In the genomic region with DNA sequence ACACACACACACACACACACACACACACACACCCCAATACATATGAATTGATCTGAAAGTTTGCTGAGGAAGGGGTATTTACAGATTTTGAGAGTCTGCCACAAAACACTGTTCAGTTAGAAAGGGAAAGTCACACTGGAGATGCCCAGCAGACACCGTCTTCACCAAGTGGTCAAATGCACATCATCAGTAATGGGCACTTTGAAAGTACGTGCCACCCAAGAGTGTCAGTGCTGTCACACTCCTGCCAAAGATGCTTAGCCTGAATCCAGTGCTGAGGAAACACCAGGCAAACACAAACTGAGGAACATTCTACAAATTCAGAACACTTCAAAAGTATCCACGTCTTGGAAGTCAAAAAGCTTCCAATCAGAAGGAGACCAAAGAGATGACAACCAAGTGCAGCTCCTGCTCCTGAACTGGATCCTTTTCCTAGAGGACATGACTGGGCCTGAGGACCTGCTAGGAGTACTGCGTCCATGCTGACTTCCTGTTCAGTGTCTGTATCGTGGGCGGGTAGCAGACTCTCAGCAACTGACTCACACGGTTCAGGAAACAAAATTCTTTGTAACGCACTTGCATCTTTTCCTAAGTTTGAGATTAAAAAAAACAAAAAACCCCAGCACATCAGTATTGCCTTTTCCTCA, we compare ENCODE assay signal across 10 cellular contexts. TPM values are rescaled to one million over a fixed set of nuclear protein-coding genes. Genes with fewer than 3 reads are reported as not detected.
DNase-seq lines count a peak whose midpoint lies in the region; ATAC-seq and TF ChIP-seq lines count a peak whose summit lies in the region.
"Had no signal": no experiment of that assay in that cellular context is flagged by ENCODE, and none has a peak within 500 bp of the region (broad histone marks: within the 10 kb centered on the region; RNA-seq: fewer than 3 reads in every experiment).

No MANE protein-coding gene starts in this region.

- no peaks in the 10 kb centered on the region for H3K27me3 ChIP-seq in CD4-positive, CD25-positive, alpha-beta regulatory T cell (ENCODE audit: control insufficient read depth, insufficient read depth, low read length)
- H3K27me3 ChIP-seq in neural progenitor cell (no peaks in the 10 kb centered on the region), tibial nerve (no peaks in the 10 kb centered on the region)
- H3K27me3 ChIP-seq: body of pancreas had no signal

- H3K9me3 ChIP-seq in CD4-positive, CD25-positive, alpha-beta regulatory T cell (ENCODE audit: control insufficient read depth in 2 of 2, low read length in 2 of 2): no peaks in the 10 kb centered on the region
- no peaks in the 10 kb centered on the region for H3K9me3 ChIP-seq in SK-N-MC (ENCODE audit: low read depth, low read length)
- H3K9me3 ChIP-seq in neural progenitor cell (ENCODE audit: low read depth): no peaks in the 10 kb centered on the region
- no peaks in the 10 kb centered on the region for H3K9me3 ChIP-seq in tibial nerve
- H3K9me3 ChIP-seq: body of pancreas had no signal

- peak overlapping the region in 1 of 4 donors; percentile 31 for H3K4me3 Mint-ChIP-seq in CD4-positive, CD25-positive, alpha-beta regulatory T cell
- H3K4me3 Mint-ChIP-seq in dendritic cell treated with granulocyte-macrophage colony-stimulating factor and Interleukin-4, amounts not matched to agents 40 ng/mL and 50 ng/mL, for 4 days: no peak overlapping the region
- H3K4me3 Mint-ChIP-seq in neural progenitor cell: no peak overlapping the region

- peaks cover 5% of the 10 kb centered on the region for H3K4me1 ChIP-seq in CD4-positive, CD25-positive, alpha-beta regulatory T cell (ENCODE audit: control insufficient read depth, insufficient read depth, low read length, poor library complexity, severe bottlenecking)
- H3K4me1 ChIP-seq in neural progenitor cell (no peaks in the 10 kb centered on the region), tibial nerve (peaks cover 0 to 43% (median 2%) of the 10 kb centered on the region in 4 donors)
- H3K4me1 ChIP-seq: body of pancreas had no signal

- no peak overlapping the region for H3K27ac ChIP-seq in CD4-positive, CD25-positive, alpha-beta regulatory T cell (ENCODE audit: insufficient read depth, low read length, poor library complexity, severe bottlenecking)
- H3K27ac ChIP-seq in SK-N-MC: peak overlapping the region; percentile 42; the same call in 1 of the 2 replicates
- H3K27ac ChIP-seq in neural progenitor cell: no peak overlapping the region
- H3K27ac ChIP-seq in tibial nerve: peak overlapping the region in 2 of 4 donors; percentile 44 to 82

- peak overlapping the region in 2 of 3 donors; percentile 75 to 86 for H3K27ac Mint-ChIP-seq in CD4-positive, CD25-positive, alpha-beta regulatory T cell
- H3K27ac Mint-ChIP-seq in dendritic cell treated with granulocyte-macrophage colony-stimulating factor and Interleukin-4, amounts not matched to agents 40 ng/mL and 50 ng/mL, for 4 days: peak overlapping the region; percentile 84
- peak overlapping the region; percentile 30 for H3K27ac Mint-ChIP-seq in neural progenitor cell

- TF ChIP-seq CTCF in neural progenitor cell (IDR thresholded peaks at IDR 0.05) (no peak), tibial nerve (IDR thresholded peaks at IDR 0.05) (no peak)

- H3K9me3 Mint-ChIP-seq in CD4-positive, CD25-positive, alpha-beta regulatory T cell: no peaks in the 10 kb centered on the region
- no peaks in the 10 kb centered on the region for H3K9me3 Mint-ChIP-seq in dendritic cell treated with granulocyte-macrophage colony-stimulating factor and Interleukin-4, amounts not matched to agents 40 ng/mL and 50 ng/mL, for 4 days
- H3K9me3 Mint-ChIP-seq in neural progenitor cell: no peaks in the 10 kb centered on the region

- H3F3A ChIP-seq in neural progenitor cell (ENCODE audit: low read depth): no peaks in the 10 kb centered on the region

- no peaks in the 10 kb centered on the region for H3K79me2 ChIP-seq in neural progenitor cell (ENCODE audit: low read depth)

- TF ChIP-seq EP300 in tibial nerve (IDR thresholded peaks at IDR 0.05): no peak

- peak in 1 of 3 donors; percentile 42 for DNase-seq in CD4-positive, CD25-positive, alpha-beta regulatory T cell
- DNase-seq in SK-N-MC (ENCODE audit: low read depth, low spot score) (no peak), neural progenitor cell (ENCODE audit: low spot score) (no peak), tibial nerve (ENCODE audit: low spot score in 2 of 2) (no peak), superior temporal gyrus (ENCODE audit: extremely low spot score) (no peak)
- DNase-seq: NCI-H69 had no signal

- H3K27me3 Mint-ChIP-seq in CD4-positive, CD25-positive, alpha-beta regulatory T cell: no peaks in the 10 kb centered on the region
- no peaks in the 10 kb centered on the region for H3K27me3 Mint-ChIP-seq in dendritic cell treated with granulocyte-macrophage colony-stimulating factor and Interleukin-4, amounts not matched to agents 40 ng/mL and 50 ng/mL, for 4 days
- H3K27me3 Mint-ChIP-seq in neural progenitor cell (ENCODE audit: insufficient read depth, low read depth): peaks cover 5% of the 10 kb centered on the region

- no peak for TF ChIP-seq POLR2A in tibial nerve (IDR thresholded peaks at IDR 0.05)

- no peak overlapping the region for H3K4me3 ChIP-seq in CD4-positive, CD25-positive, alpha-beta regulatory T cell (ENCODE audit: low read depth, low read length)
- H3K4me3 ChIP-seq in SK-N-MC (no peak overlapping the region), neural progenitor cell (no peak overlapping the region), tibial nerve (no peak overlapping the region)
- H3K4me3 ChIP-seq: body of pancreas had no signal

- H4K20me1 ChIP-seq in neural progenitor cell (ENCODE audit: low read depth): no peaks in the 10 kb centered on the region

- peaks cover 0 to 14% (median 6%) of the 10 kb centered on the region in 4 donors for H3K4me1 Mint-ChIP-seq in CD4-positive, CD25-positive, alpha-beta regulatory T cell
- peaks cover 47% of the 10 kb centered on the region for H3K4me1 Mint-ChIP-seq in dendritic cell treated with granulocyte-macrophage colony-stimulating factor and Interleukin-4, amounts not matched to agents 40 ng/mL and 50 ng/mL, for 4 days (ENCODE audit: low read depth)
- no peaks in the 10 kb centered on the region for H3K4me1 Mint-ChIP-seq in neural progenitor cell

- peaks cover 44% of the 10 kb centered on the region for H3K36me3 ChIP-seq in CD4-positive, CD25-positive, alpha-beta regulatory T cell (ENCODE audit: control insufficient read depth, insufficient read depth, low read length)
- H3K36me3 ChIP-seq in SK-N-MC (ENCODE audit: insufficient read depth, low read length): peaks cover 33% of the 10 kb centered on the region
- H3K36me3 ChIP-seq in neural progenitor cell: peaks cover 4% of the 10 kb centered on the region
- peaks cover 5 to 78% (median 22%) of the 10 kb centered on the region in 3 donors for H3K36me3 ChIP-seq in tibial nerve

- 47 to 54% methylated on average over 8 of the region's 8 CpGs for WGBS in tibial nerve, 2 donors

- no peak overlapping the region for H3K9ac ChIP-seq in SK-N-MC (ENCODE audit: insufficient read length)
- H3K9ac ChIP-seq in neural progenitor cell: no peak overlapping the region

- H3K4me2 ChIP-seq in neural progenitor cell: no peak overlapping the region

- peaks cover 26% of the 10 kb centered on the region for H3K36me3 Mint-ChIP-seq in CD4-positive, CD25-positive, alpha-beta regulatory T cell
- peaks cover 82% of the 10 kb centered on the region for H3K36me3 Mint-ChIP-seq in dendritic cell treated with granulocyte-macrophage colony-stimulating factor and Interleukin-4, amounts not matched to agents 40 ng/mL and 50 ng/mL, for 4 days (ENCODE audit: low read depth)
- H3K36me3 Mint-ChIP-seq in neural progenitor cell: peaks cover 16% of the 10 kb centered on the region

- no peak overlapping the region for H2AFZ ChIP-seq in neural progenitor cell (replicated peaks)

- peak in 1 of 2 donors; percentile 52 for ATAC-seq in CD4-positive, CD25-positive, alpha-beta regulatory T cell (ENCODE audit: low read depth in 2 of 2)
- ATAC-seq in GM19452 (IDR thresholded peaks at IDR 0.05; ENCODE audit: unreplicated experiment): no peak
- no peak for ATAC-seq in HG02588 (IDR thresholded peaks at IDR 0.05; ENCODE audit: unreplicated experiment)

- intact Hi-C loops in dendritic cell treated with granulocyte-macrophage colony-stimulating factor and Interleukin-4, amounts not matched to agents 40 ng/mL and 50 ng/mL, for 4 days (cut with micrococcal nuclease): no loop called here

RNA-seq across cellular contexts. Expression of gene PSMC1, which starts 18.6 kb away (rescaled TPM):
- total RNA-seq in CD4-positive, CD25-positive, alpha-beta regulatory T cell: 73.7 TPM
- 100 to 1,000 TPM in 3 of 4 donors, 10 to 100 TPM in 1; 98.8 to 162 (median 121) TPM for polyA plus RNA-seq in CD4-positive, CD25-positive, alpha-beta regulatory T cell
- total RNA-seq in neural progenitor cell (ENCODE audit: low replicate concordance) (164 and 233 TPM in 2 replicates), tibial nerve (100 to 1,000 TPM in 1 of 4 donors, 10 to 100 TPM in 3; 48.9 to 108 (median 76.8) TPM)

RNA-seq across cellular contexts. Expression of gene NRDE2, which starts 56.8 kb away (rescaled TPM):
- 25.4 TPM for total RNA-seq in CD4-positive, CD25-positive, alpha-beta regulatory T cell
- 10 to 100 TPM in 2 of 4 donors, 1 to 10 TPM in 2; 7.3 to 10.9 (median 9.1) TPM for polyA plus RNA-seq in CD4-positive, CD25-positive, alpha-beta regulatory T cell
- total RNA-seq in neural progenitor cell (ENCODE audit: low replicate concordance): 10.2 and 13.1 TPM in 2 replicates
- total RNA-seq in tibial nerve: 10 to 100 TPM; 15.7 to 18.9 (median 17.2) TPM

Comparison
In these comparisons a context has a peak if more than half of its experiments do, and no peak if none do; other contexts are left out.
1. H3K27ac Mint-ChIP-seq: peak in every context shown above with its lines; median percentile 84 in dendritic cell treated with granulocyte-macrophage colony-stimulating factor and Interleukin-4, amounts not matched to agents 40 ng/mL and 50 ng/mL, for 4 days; 80 in CD4-positive, CD25-positive, alpha-beta regulatory T cell; 30 in neural progenitor cell.